Comparison of ENCODE assay signal across 8 cellular contexts in the genomic region with DNA sequence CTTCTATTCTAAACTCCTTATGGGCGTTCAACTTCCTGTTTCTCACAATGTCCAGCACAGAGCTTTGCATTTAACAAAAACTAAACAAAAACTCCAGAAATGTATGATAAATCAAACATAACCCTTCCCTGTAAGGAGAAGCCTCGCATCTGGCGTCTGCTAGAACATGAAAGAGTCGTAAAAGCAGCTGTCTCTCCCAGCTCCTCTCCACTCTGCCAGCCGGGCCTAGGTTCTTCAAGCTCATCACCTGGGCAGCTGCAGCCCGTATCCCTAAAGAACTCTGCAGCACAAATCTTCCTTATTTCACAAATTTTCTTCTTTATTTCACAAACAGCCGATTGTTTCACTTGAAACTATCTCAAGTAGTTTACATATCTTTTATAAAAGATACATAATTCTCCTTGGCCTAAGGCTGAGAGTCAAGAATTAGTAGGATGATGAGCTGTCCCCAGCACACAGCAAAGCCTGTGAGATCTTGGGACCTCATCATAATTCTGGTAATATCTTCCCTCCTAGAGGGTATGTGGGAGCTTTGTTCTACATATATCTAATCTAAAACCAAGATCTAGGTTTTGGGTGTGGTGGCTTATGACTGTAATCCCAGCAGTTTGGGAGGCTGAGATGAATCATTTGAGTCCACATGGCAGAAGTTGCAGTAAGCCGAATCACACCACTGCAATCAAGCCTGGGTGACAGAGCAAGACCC. TPM values are rescaled to one million over a fixed set of nuclear protein-coding genes. Genes with fewer than 3 reads are reported as not detected.
A peak's percentile ranks its signal among the peaks of the same experiment; 100 is the strongest.
DNase-seq lines count a peak whose midpoint lies in the region; ATAC-seq and TF ChIP-seq lines count a peak whose summit lies in the region.

No MANE protein-coding gene starts in this region.

- peak overlapping the region; percentile 93 for H3K27ac Mint-ChIP-seq in MCF 10A (ENCODE audit: low read depth, unreplicated experiment)
- peak overlapping the region in 3 of 9 donors; percentile 47 to 78 (median 60) for H3K27ac Mint-ChIP-seq in naive thymus-derived CD4-positive, alpha-beta T cell

- CTCF ChIA-PET in MCF 10A (lab: Yijun Ruan, JAX) = interaction anchor here (0.5 to 5.2 kb wide), 13 partner anchors 9 to 671 kb away, joined by 3 to 38 read pairs (median 3); no protein-coding TSS in a partner anchor
- CTCF ChIA-PET in naive thymus-derived CD4-positive, alpha-beta T cell (lab: Charles Lee) = interaction anchor here (0.5 to 2.7 kb wide), 4 partner anchors 78 to 1354 kb away, joined by 3 to 13 read pairs (median 3); no protein-coding TSS in a partner anchor

- BruUV-seq in MCF 10A (replicated peaks; lab: Mats Ljungman, UMichigan) = TSS peak; percentile 3

- POLR2A ChIA-PET in MCF 10A (lab: Yijun Ruan, JAX) = interaction anchor here (0.6 to 7.9 kb wide), 21 partner anchors 8 to 1661 kb away, joined by 3 to 165 read pairs (median 6); a partner anchor contains a TSS
- POLR2A ChIA-PET in naive thymus-derived CD4-positive, alpha-beta T cell (lab: Charles Lee) = interaction anchor here (0.6 to 1.0 kb wide), 2 partner anchors 36 to 275 kb away, joined by 3 to 6 read pairs; a partner anchor contains a TSS

- H3K4me3 Mint-ChIP-seq in MCF 10A (ENCODE audit: unreplicated experiment) = peak overlapping the region; percentile 5
- peak overlapping the region in 1 of 10 donors; percentile 54 for H3K4me3 Mint-ChIP-seq in naive thymus-derived CD4-positive, alpha-beta T cell

- H3K4me1 ChIP-seq in naive thymus-derived CD4-positive, alpha-beta T cell (ENCODE audit: control insufficient read depth in 2 of 2, insufficient read depth in 2 of 2, low read length in 2 of 2) = peaks cover 0 to 7% of the 10 kb centered on the region in 2 donors
- peaks cover 2% of the 10 kb centered on the region for H3K4me1 ChIP-seq in ovary (ENCODE audit: insufficient read depth)

- no peaks in the 10 kb centered on the region for H3K9me3 Mint-ChIP-seq in MCF 10A (ENCODE audit: unreplicated experiment)
- no peaks in the 10 kb centered on the region for H3K9me3 Mint-ChIP-seq in naive thymus-derived CD4-positive, alpha-beta T cell

- intact Hi-C loops in MCF 10A (cut with micrococcal nuclease) = loop anchor here (5.0 kb wide), 1 partner anchor 35 kb away; a partner anchor contains a TSS
- intact Hi-C loops in naive thymus-derived CD4-positive, alpha-beta T cell (cut with micrococcal nuclease) = loop anchor here in 1 of 2 donors (2.0 kb wide), 2 partner anchors 26 to 36 kb away; no protein-coding TSS in a partner anchor
- intact Hi-C loops in ovary (cut with DNase I) = loop anchor here in 1 of 4 donors (5.0 kb wide), 1 partner anchor 80 kb away; no protein-coding TSS in a partner anchor

- H3K4me3 ChIP-seq in naive thymus-derived CD4-positive, alpha-beta T cell (ENCODE audit: low read length) = no peak overlapping the region
- no peak overlapping the region for H3K4me3 ChIP-seq in ovary

- no peak for TF ChIP-seq POLR2A in ovary (IDR thresholded peaks at IDR 0.05)

- H3K36me3 ChIP-seq in naive thymus-derived CD4-positive, alpha-beta T cell (ENCODE audit: control insufficient read depth in 2 of 3, insufficient read depth in 3 of 3, low read length in 3 of 3) = peaks cover 0 to 14% (median 0%) of the 10 kb centered on the region in 3 experiments
- no peaks in the 10 kb centered on the region for H3K36me3 ChIP-seq in ovary

- WGBS in ovary, 3 donors = 41 to 47% (median 41%) methylated on average over 8 of the region's 8 CpGs

- TF ChIP-seq CTCF in MCF 10A (IDR thresholded peaks at IDR 0.05; ENCODE audit: unreplicated experiment) (no peak), ovary (IDR thresholded peaks at IDR 0.05) (no peak)

- ATAC-seq in naive thymus-derived CD4-positive, alpha-beta T cell = peak; percentile 31
- no peak for ATAC-seq in HG02970 (IDR thresholded peaks at IDR 0.05; ENCODE audit: low FRiP score, unreplicated experiment)

- peaks cover 88% of the 10 kb centered on the region for H3K36me3 Mint-ChIP-seq in MCF 10A (ENCODE audit: insufficient read depth, unreplicated experiment)
- peaks cover 0 to 33% (median 3%) of the 10 kb centered on the region in 5 donors for H3K36me3 Mint-ChIP-seq in naive thymus-derived CD4-positive, alpha-beta T cell

- DNase-seq in AG20443 (ENCODE audit: low spot score) (peak; percentile 67), NCI-H524 (lab: John Stamatoyannopoulos, UW) (peak; percentile 66 to 77), MCF 10A (ENCODE audit: unreplicated experiment) (peak; percentile 74), NCI-H748 (lab: John Stamatoyannopoulos, UW; ENCODE audit: unreplicated experiment) (no peak), ovary (no peak)
- peak in 1 of 9 donors; percentile 46 for DNase-seq in naive thymus-derived CD4-positive, alpha-beta T cell
- DNase-seq in effector CD4-positive, alpha-beta T cell = no peak

- no peaks in the 10 kb centered on the region for H3K27me3 Mint-ChIP-seq in MCF 10A (ENCODE audit: insufficient read depth, unreplicated experiment)
- no peaks in the 10 kb centered on the region for H3K27me3 Mint-ChIP-seq in naive thymus-derived CD4-positive, alpha-beta T cell

- peaks cover 41% of the 10 kb centered on the region for H3K4me1 Mint-ChIP-seq in MCF 10A (ENCODE audit: insufficient read depth, unreplicated experiment)
- peaks cover 6 to 39% (median 12%) of the 10 kb centered on the region in 7 donors for H3K4me1 Mint-ChIP-seq in naive thymus-derived CD4-positive, alpha-beta T cell

- H3K27ac ChIP-seq in naive thymus-derived CD4-positive, alpha-beta T cell (ENCODE audit: low read depth, low read length) = no peak overlapping the region
- H3K27ac ChIP-seq in ovary = peak overlapping the region in 1 of 2 donors; percentile 2

- H3K9me3 ChIP-seq in naive thymus-derived CD4-positive, alpha-beta T cell (ENCODE audit: control insufficient read depth in 2 of 3, low read length in 3 of 3) = no peaks in the 10 kb centered on the region
- H3K9me3 ChIP-seq in ovary = no peaks in the 10 kb centered on the region

- TF ChIP-seq EP300 in ovary (IDR thresholded peaks at IDR 0.05) = no peak

- H3K27me3 ChIP-seq in naive thymus-derived CD4-positive, alpha-beta T cell (ENCODE audit: control insufficient read depth in 2 of 2, insufficient read depth in 2 of 2, low read length in 2 of 2) = no peaks in the 10 kb centered on the region
- no peaks in the 10 kb centered on the region for H3K27me3 ChIP-seq in ovary

RNA-seq across cellular contexts. Expression of a gene that starts 35.3 kb away (rescaled TPM):
- total RNA-seq in MCF 10A (2022) = 3,317 and 3,451 TPM in 2 replicates
- 100 to 1,000 TPM in 2 of 5 experiments, 10 to 100 TPM in 3; 28.8 to 377 (median 42.4) TPM for total RNA-seq in naive thymus-derived CD4-positive, alpha-beta T cell
- polyA plus RNA-seq in naive thymus-derived CD4-positive, alpha-beta T cell = 10 to 100 TPM; 25.5 to 36.6 TPM
- 100 to 1,000 TPM; 118 to 436 (median 237) TPM for total RNA-seq in ovary
- polyA plus RNA-seq in ovary = 100 to 1,000 TPM; 219 to 910 TPM

Comparison
In these comparisons a context has a peak if more than half of its experiments do, and no peak if none do; other contexts are left out.
1. DNase-seq: peak in AG20443 (single experiment), NCI-H524 (2 of 2) and MCF 10A (single experiment); none in NCI-H748 (single experiment), effector CD4-positive, alpha-beta T cell (single experiment) and ovary (0 of 5).